ENCODE assay signal across 24 cellular contexts in the genomic region with DNA sequence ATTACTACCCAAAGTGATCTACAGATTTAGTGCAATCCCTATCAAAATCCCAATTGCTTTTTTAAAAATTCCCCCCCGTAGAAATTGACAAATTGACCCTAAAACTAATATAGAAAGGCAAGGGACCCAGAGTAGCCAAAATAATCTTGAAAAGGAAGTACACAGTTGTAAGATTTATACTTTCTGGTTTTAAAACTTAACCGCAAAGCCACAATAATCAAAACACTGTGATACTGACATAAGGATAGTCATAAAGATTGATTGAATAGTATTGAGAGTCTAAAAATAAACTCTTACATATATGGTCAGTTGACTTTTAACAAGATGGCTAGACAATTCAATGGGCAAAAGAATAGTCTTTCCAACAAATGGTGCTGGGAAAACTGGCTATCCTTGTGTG. TPM values are rescaled to one million over a fixed set of nuclear protein-coding genes. Genes with fewer than 3 reads are reported as not detected.
DNase-seq lines count a peak whose midpoint lies in the region; ATAC-seq and TF ChIP-seq lines count a peak whose summit lies in the region.
"Had no signal": no experiment of that assay in that cellular context is flagged by ENCODE, and none has a peak within 500 bp of the region (broad histone marks: within the 10 kb centered on the region; RNA-seq: fewer than 3 reads in every experiment).

No MANE protein-coding gene starts in this region.

- H3K4me2 ChIP-seq in mesenchymal stem cell (ENCODE audit: low read length, poor library complexity, severe bottlenecking), result no peak overlapping the region
- H3K4me2 ChIP-seq: KMS-11, PC-9 had no signal

- no peak overlapping the region for H2AFZ ChIP-seq in mesenchymal stem cell (ENCODE audit: low read depth, low read length)
- H2AFZ ChIP-seq: PC-9 had no signal

- intact Hi-C loops in Calu3 (cut with micrococcal nuclease; ENCODE audit: unreplicated experiment), result no loop called here
- intact Hi-C loops in activated B cell treated with CpG ODN at 0.5 μM for 24 hours (cut with micrococcal nuclease), result no loop called here

- no peak overlapping the region for H2BK120ac ChIP-seq in mesenchymal stem cell (ENCODE audit: low read depth, low read length)

- WGBS in mesenchymal stem cell, result no CpG with 5 or more reads among the region's 2 CpGs
- WGBS in endodermal cell (ENCODE audit: insufficient coverage in 1 of 2, insufficient read length in 1 of 2), 2 experiments, result 96% methylated on average over 2 of the region's 2 CpGs; no CpG with 5 or more reads in 1 of the 2 experiments

- no peak overlapping the region for H3K23ac ChIP-seq in mesenchymal stem cell (ENCODE audit: low read length in 2 of 2)

- ATAC-seq in activated B cell treated with CpG ODN at 0.5 μM for 24 hours (ENCODE audit: low read depth), result peak; percentile 21

- H3K27ac Mint-ChIP-seq in Calu3 (ENCODE audit: unreplicated experiment) (no peak overlapping the region), activated B cell treated with CpG ODN at 0.5 μM for 24 hours (peak overlapping the region; percentile 30), endodermal cell (no peak overlapping the region)
- H3K27ac Mint-ChIP-seq: HFFc6 had no signal

- peaks cover 23% of the 10 kb centered on the region for H3K36me3 Mint-ChIP-seq in Calu3 (ENCODE audit: insufficient read depth, unreplicated experiment)
- peaks cover 44% of the 10 kb centered on the region for H3K36me3 Mint-ChIP-seq in activated B cell treated with CpG ODN at 0.5 μM for 24 hours (ENCODE audit: low read depth)
- H3K36me3 Mint-ChIP-seq in endodermal cell (ENCODE audit: low read depth), result peaks cover 61% of the 10 kb centered on the region

- BruUV-seq in Calu3 (replicated peaks; lab: Mats Ljungman, UMichigan), result TSS peak; percentile 12

- DNase-seq in NOMO-1 treated with DMSO at 0.1 percent for 48 hours (lab: John Stamatoyannopoulos, UW; ENCODE audit: unreplicated experiment), result peak; percentile 25
- no peak for DNase-seq in NOMO-1 treated with dmso at 0.1 percent for 144 hours (lab: John Stamatoyannopoulos, UW; ENCODE audit: unreplicated experiment)
- DNase-seq in Calu3, result no peak
- DNase-seq in activated B cell treated with CpG ODN at 0.5 μM for 24 hours, result no peak
- peak; percentile 18 for DNase-seq in mesenchymal stem cell
- no peak for DNase-seq in NCI-H2196 treated with DMSO at 0.1 percent for 48 hours (lab: John Stamatoyannopoulos, UW; ENCODE audit: unreplicated experiment)
- no peak for DNase-seq in endodermal cell
- no peak for DNase-seq in activated CD4-positive, alpha-beta T cell treated with anti-CD3 and anti-CD28 coated beads for 48 hours
- DNase-seq: AML-193; C1 segment of cervical spinal cord; CD8-positive, alpha-beta memory T cell; DMS53; GF-D8; H7; HFFc6; NCI-H1105 treated with DMSO at 0.1 percent for 48 hours; NCI-H2029 treated with DMSO at 0.1 percent for 48 hours; NCI-H524 treated with DMSO at 0.1 percent for 48 hours; PC-9; RPMI8226; SHP77 had no signal

- H3K9ac ChIP-seq in mesenchymal stem cell (ENCODE audit: low read length) (no peak overlapping the region), endodermal cell (ENCODE audit: extremely low read depth, low read length, poor library complexity, severe bottlenecking) (no peak overlapping the region)
- H3K9ac ChIP-seq: KMS-11 had no signal

- H3K27me3 Mint-ChIP-seq in Calu3 (ENCODE audit: unreplicated experiment) (no peaks in the 10 kb centered on the region), activated B cell treated with CpG ODN at 0.5 μM for 24 hours (no peaks in the 10 kb centered on the region), endodermal cell (ENCODE audit: insufficient read depth) (no peaks in the 10 kb centered on the region)
- H3K27me3 Mint-ChIP-seq: CD8-positive, alpha-beta memory T cell had no signal

- CTCF ChIA-PET in Calu3 (lab: Charles Lee), result no interaction called here
- CTCF ChIA-PET in activated B cell treated with CpG ODN at 0.5 μM for 24 hours (lab: Charles Lee), result no interaction called here

- no peak overlapping the region for H2BK12ac ChIP-seq in mesenchymal stem cell (ENCODE audit: low read length in 2 of 2)

- H3K4ac ChIP-seq in mesenchymal stem cell (ENCODE audit: low read depth in 1 of 2, low read length in 2 of 2), result no peak overlapping the region

- no peaks in the 10 kb centered on the region for H3K4me1 ChIP-seq in mesenchymal stem cell (ENCODE audit: control insufficient read depth, insufficient read depth, low read depth, low read length)
- no peaks in the 10 kb centered on the region for H3K4me1 ChIP-seq in endodermal cell (ENCODE audit: control insufficient read depth, insufficient read depth, low read length)

- no peak overlapping the region for H4K8ac ChIP-seq in mesenchymal stem cell (ENCODE audit: low read length)

- no peak overlapping the region for H3K14ac ChIP-seq in mesenchymal stem cell (ENCODE audit: low read length in 2 of 2)

- no peak overlapping the region for H2BK15ac ChIP-seq in mesenchymal stem cell (ENCODE audit: low read depth, poor library complexity, severe bottlenecking)

- H2AK5ac ChIP-seq in mesenchymal stem cell (ENCODE audit: low read length, severe bottlenecking), result no peak overlapping the region

- H3K4me3 ChIP-seq in mesenchymal stem cell (ENCODE audit: insufficient read depth in 1 of 2, low read depth in 1 of 2, low read length in 2 of 2) (no peak overlapping the region), endodermal cell (ENCODE audit: low read length) (no peak overlapping the region)
- H3K4me3 ChIP-seq: PC-9 had no signal

- H3K4me3 Mint-ChIP-seq in Calu3 (ENCODE audit: low read depth, unreplicated experiment) (no peak overlapping the region), activated B cell treated with CpG ODN at 0.5 μM for 24 hours (no peak overlapping the region), endodermal cell (no peak overlapping the region)
- H3K4me3 Mint-ChIP-seq: HFFc6 had no signal

- H3K36me3 ChIP-seq in mesenchymal stem cell (ENCODE audit: control insufficient read depth in 1 of 2, insufficient read depth in 2 of 2, low read depth in 1 of 2, low read length in 2 of 2) (peaks cover 17 to 60% of the 10 kb centered on the region in 2 experiments), endodermal cell (ENCODE audit: control insufficient read depth, insufficient read depth, low read length) (peaks cover 71% of the 10 kb centered on the region)

- H3K9me3 ChIP-seq in mesenchymal stem cell (ENCODE audit: control insufficient read depth, low read length), result no peaks in the 10 kb centered on the region
- H3K9me3 ChIP-seq in endodermal cell (ENCODE audit: control insufficient read depth, low read length), result no peaks in the 10 kb centered on the region

- H3K4me1 Mint-ChIP-seq in Calu3 (ENCODE audit: low read depth, unreplicated experiment) (no peaks in the 10 kb centered on the region), activated B cell treated with CpG ODN at 0.5 μM for 24 hours (peaks cover 24% of the 10 kb centered on the region), endodermal cell (no peaks in the 10 kb centered on the region)

- H3K27ac ChIP-seq in mesenchymal stem cell (ENCODE audit: low read length, poor library complexity, severe bottlenecking) (no peak overlapping the region), endodermal cell (ENCODE audit: low read depth, low read length) (no peak overlapping the region)
- H3K27ac ChIP-seq: 22Rv1, HL-60, KMS-11, PC-9 had no signal

- no peak overlapping the region for H3K18ac ChIP-seq in mesenchymal stem cell (ENCODE audit: low read depth in 1 of 2, low read length in 2 of 2)

- H4K91ac ChIP-seq in mesenchymal stem cell (ENCODE audit: low read length), result no peak overlapping the region

- POLR2A ChIA-PET in activated B cell treated with CpG ODN at 0.5 μM for 24 hours (lab: Charles Lee), result no interaction called here

- no peaks in the 10 kb centered on the region for H3K27me3 ChIP-seq in mesenchymal stem cell (ENCODE audit: control insufficient read depth in 1 of 2, insufficient read depth in 1 of 2, low read length in 2 of 2)
- no peaks in the 10 kb centered on the region for H3K27me3 ChIP-seq in endodermal cell (ENCODE audit: control insufficient read depth, insufficient read depth, low read length, poor library complexity, severe bottlenecking)

- peaks cover 21% of the 10 kb centered on the region for H3K79me1 ChIP-seq in mesenchymal stem cell (replicated peaks; ENCODE audit: low read length, poor library complexity, severe bottlenecking)

- H2BK5ac ChIP-seq in mesenchymal stem cell (ENCODE audit: low read depth, low read length, poor library complexity, severe bottlenecking), result no peak overlapping the region

- no peaks in the 10 kb centered on the region for H3K9me3 Mint-ChIP-seq in Calu3 (ENCODE audit: low read depth, unreplicated experiment)
- no peaks in the 10 kb centered on the region for H3K9me3 Mint-ChIP-seq in activated B cell treated with CpG ODN at 0.5 μM for 24 hours
- no peaks in the 10 kb centered on the region for H3K9me3 Mint-ChIP-seq in endodermal cell
- H3K9me3 Mint-ChIP-seq: CD8-positive, alpha-beta memory T cell; HFFc6 had no signal

- TF ChIP-seq CTCF in Calu3 (IDR thresholded peaks at IDR 0.05; ENCODE audit: unreplicated experiment) (no peak), activated B cell treated with CpG ODN at 0.5 μM for 24 hours (IDR thresholded peaks at IDR 0.05) (no peak), endodermal cell (conservative IDR thresholded peaks at IDR 0.05) (no peak)

RNA-seq across cellular contexts. Expression of a gene that starts 58.7 kb away (rescaled TPM):
- total RNA-seq in Calu3 (2022) (2.6 and 2.8 TPM in 2 replicates), activated B cell treated with CpG ODN at 0.5 μM for 24 hours (2.2 and 3.1 TPM in 2 replicates), endodermal cell (1 to 10 TPM; 6.0 to 8.1 TPM)
- 6.6 TPM for polyA plus RNA-seq in mesenchymal stem cell (2013, experiment 1 of 2)
- 9.1 TPM for polyA plus RNA-seq in mesenchymal stem cell (2013, experiment 2 of 2)
- polyA plus RNA-seq in endodermal cell (2013, experiment 1 of 2), result 31.1 TPM
- polyA plus RNA-seq in endodermal cell (2013, experiment 2 of 2), result 25.1 TPM
- total RNA-seq: HFFc6 had no signal

Comparison
In these comparisons a context has a peak if more than half of its experiments do, and no peak if none do; other contexts are left out.
1. DNase-seq: peak in NOMO-1 treated with DMSO at 0.1 percent for 48 hours (single experiment) and mesenchymal stem cell (single experiment); none in NOMO-1 treated with dmso at 0.1 percent for 144 hours (single experiment), Calu3 (single experiment), activated B cell treated with CpG ODN at 0.5 μM for 24 hours (single experiment), NCI-H2196 treated with DMSO at 0.1 percent for 48 hours (single experiment), endodermal cell (single experiment) and activated CD4-positive, alpha-beta T cell treated with anti-CD3 and anti-CD28 coated beads for 48 hours (single experiment).